Comparison of ENCODE assay signal across 8 cellular contexts in genomic region chr4:155371432-155372043, GRCh38. TPM values are rescaled to one million over a fixed set of nuclear protein-coding genes. Genes with fewer than 3 reads are reported as not detected.
DNase-seq lines count a peak whose midpoint lies in the region; ATAC-seq and TF ChIP-seq lines count a peak whose summit lies in the region.

No MANE protein-coding gene starts in this region.

- POLR2A ChIA-PET in AG04449 (lab: Yijun Ruan, JAX), result no interaction called here

- no peak overlapping the region for H2AFZ ChIP-seq in parathyroid adenoma

- H3K4me3 ChIP-seq in AG04449 (ENCODE audit: low read depth, low read length) (no peak overlapping the region), cardiac fibroblast (replicated peaks in 1 of 2; ENCODE audit: low read depth in 2 of 2, low read length in 2 of 2) (no peak overlapping the region), parathyroid adenoma (ENCODE audit: low read depth, low read length) (no peak overlapping the region), H7 (ENCODE audit: insufficient read depth, low read depth, low read length) (no peak overlapping the region)

- DNase-seq in AG04449 (ENCODE audit: low read depth, low spot score), result no peak
- DNase-seq in NCI-H1092 treated with DMSO at 0.1 percent for 48 hours (lab: John Stamatoyannopoulos, UW), result peak; percentile 35
- peak; percentile 58 to 60 for DNase-seq in cardiac fibroblast (ENCODE audit: low read depth in 2 of 2)
- DNase-seq in activated T-cell treated with anti-CD3 and anti-CD28 coated beads, Interleukin-2, amount 50 U/mL, for 72 hours, result no peak
- no peak for DNase-seq in H7

- H3K4me2 ChIP-seq in parathyroid adenoma (ENCODE audit: low read length), result no peak overlapping the region

- no peaks in the 10 kb centered on the region for H3K9me3 Mint-ChIP-seq in activated T-cell treated with anti-CD3 and anti-CD28 coated beads, Interleukin-2, amount 50 U/mL, for 72 hours

- H3K27me3 ChIP-seq in parathyroid adenoma (ENCODE audit: control insufficient read depth, insufficient read depth, low read length) (no peaks in the 10 kb centered on the region), H7 (ENCODE audit: control insufficient read depth, insufficient read depth, low read length) (peaks cover 1% of the 10 kb centered on the region; the same call in 1 of the 2 replicates)

- peak; percentile 8 for TF ChIP-seq CTCF in AG04449 (IDR thresholded peaks at IDR 0.05; ENCODE audit: insufficient read depth, low read length, missing control alignments)
- TF ChIP-seq CTCF in cardiac fibroblast (IDR thresholded peaks at IDR 0.05; ENCODE audit: low read depth, low read length), result peak; percentile 44
- peak; percentile 30 for TF ChIP-seq CTCF in parathyroid adenoma (IDR thresholded peaks at IDR 0.05)

- ATAC-seq in GM18909 (IDR thresholded peaks at IDR 0.05; ENCODE audit: poor library complexity, unreplicated experiment), result peak; percentile 41
- ATAC-seq in HG03521 (IDR thresholded peaks at IDR 0.05; ENCODE audit: unreplicated experiment), result no peak
- no peak for ATAC-seq in activated T-cell treated with anti-CD3 and anti-CD28 coated beads, Interleukin-2, amount 50 U/mL, for 72 hours (replicated peaks in 1 of 2)

- no peaks in the 10 kb centered on the region for H3K9me3 ChIP-seq in parathyroid adenoma (ENCODE audit: control insufficient read depth, low read length)

- no peaks in the 10 kb centered on the region for H3K79me2 ChIP-seq in parathyroid adenoma

- H3K4me1 ChIP-seq in parathyroid adenoma, result no peaks in the 10 kb centered on the region

- no peak overlapping the region for H3K27ac ChIP-seq in parathyroid adenoma

- no peak overlapping the region for H3K4me3 Mint-ChIP-seq in activated T-cell treated with anti-CD3 and anti-CD28 coated beads, Interleukin-2, amount 50 U/mL, for 72 hours

- CTCF ChIA-PET in AG04449 (lab: Yijun Ruan, JAX), result interaction anchor here (1.5 to 7.2 kb wide), 5 partner anchors 8 to 821 kb away, joined by 4 to 52 read pairs (median 7); partner anchors contain the start of gene PLRG1

- H3K27ac Mint-ChIP-seq in activated T-cell treated with anti-CD3 and anti-CD28 coated beads, Interleukin-2, amount 50 U/mL, for 72 hours, result no peak overlapping the region

- H3K27me3 Mint-ChIP-seq in activated T-cell treated with anti-CD3 and anti-CD28 coated beads, Interleukin-2, amount 50 U/mL, for 72 hours (ENCODE audit: low read depth), result no peaks in the 10 kb centered on the region

- H3K9ac ChIP-seq in parathyroid adenoma, result no peak overlapping the region

- H3K4me1 Mint-ChIP-seq in activated T-cell treated with anti-CD3 and anti-CD28 coated beads, Interleukin-2, amount 50 U/mL, for 72 hours (ENCODE audit: low read depth), result peaks cover 18% of the 10 kb centered on the region

- H3K36me3 ChIP-seq in parathyroid adenoma (ENCODE audit: control insufficient read depth, insufficient read depth, low read length) (no peaks in the 10 kb centered on the region), H7 (replicated peaks; ENCODE audit: control insufficient read depth, insufficient read depth, low read length) (peaks cover 2% of the 10 kb centered on the region; the same call in 1 of the 2 replicates)

- H3K36me3 Mint-ChIP-seq in activated T-cell treated with anti-CD3 and anti-CD28 coated beads, Interleukin-2, amount 50 U/mL, for 72 hours (ENCODE audit: insufficient read depth in 2 of 2), result peaks cover 0 to 1% of the 10 kb centered on the region in 2 donors

RNA-seq across cellular contexts. Expression of gene MAP9, which starts 5.2 kb away (rescaled TPM):
- total RNA-seq in activated T-cell treated with anti-CD3 and anti-CD28 coated beads, Interleukin-2, amount 50 U/mL, for 72 hours, result 1 to 10 TPM; 8.0 to 9.9 TPM
- 2.6 and 2.7 TPM in 2 replicates for total RNA-seq in H7 (2014; rRNA removed; shearing (Covaris generic))

Comparison
In these comparisons a context has a peak if more than half of its experiments do, and no peak if none do; other contexts are left out.
1. DNase-seq: peak in NCI-H1092 treated with DMSO at 0.1 percent for 48 hours (single experiment) and cardiac fibroblast (2 of 2); none in AG04449 (single experiment), activated T-cell treated with anti-CD3 and anti-CD28 coated beads, Interleukin-2, amount 50 U/mL, for 72 hours (0 of 2) and H7 (single experiment).
2. Peak in every context shown above with its lines, with median percentiles within 50 percentile points of each other: CTCF ChIP-seq.